In the genomic region with DNA sequence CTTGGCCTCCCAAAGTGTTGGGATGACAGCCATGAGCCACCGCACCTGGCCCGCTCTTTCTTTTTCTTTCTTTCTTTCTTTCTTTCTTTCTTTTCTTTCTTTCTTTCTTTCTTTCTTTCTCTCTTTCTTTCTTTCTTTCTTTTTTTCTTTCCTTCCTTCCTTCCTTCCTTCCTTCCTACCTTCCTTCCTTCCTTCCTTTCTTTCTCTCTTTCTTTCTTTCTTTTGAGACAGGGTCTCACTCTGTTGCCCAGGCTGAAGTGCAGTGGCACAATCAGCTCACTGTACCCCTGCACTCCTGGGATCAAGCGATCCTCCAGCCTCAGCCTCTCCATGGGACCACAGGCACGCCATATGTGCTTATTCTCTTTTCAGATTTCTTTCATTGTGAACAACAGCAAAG, we compare ENCODE assay signal across 4 cellular contexts. TPM values are rescaled to one million over a fixed set of nuclear protein-coding genes. Genes with fewer than 3 reads are reported as not detected.
"Had no signal": no experiment of that assay in that cellular context is flagged by ENCODE, and none has a peak within 500 bp of the region (broad histone marks: within the 10 kb centered on the region; RNA-seq: fewer than 3 reads in every experiment).

No MANE protein-coding gene starts in this region.

RNA-seq across cellular contexts. Expression of gene SHD, which starts 7.1 kb away (rescaled TPM):
- total RNA-seq: M059J, MCF 10A, NCI-H460 had no signal

RNA-seq across cellular contexts. Expression of gene TMIGD2, which starts 16.0 kb away (rescaled TPM):
- total RNA-seq: LHCN-M2, M059J, MCF 10A, NCI-H460 had no signal

RNA-seq across cellular contexts. Expression of gene FSD1, which starts 18.3 kb away (rescaled TPM):
- total RNA-seq: MCF 10A, NCI-H460 had no signal
